In the genomic region with DNA sequence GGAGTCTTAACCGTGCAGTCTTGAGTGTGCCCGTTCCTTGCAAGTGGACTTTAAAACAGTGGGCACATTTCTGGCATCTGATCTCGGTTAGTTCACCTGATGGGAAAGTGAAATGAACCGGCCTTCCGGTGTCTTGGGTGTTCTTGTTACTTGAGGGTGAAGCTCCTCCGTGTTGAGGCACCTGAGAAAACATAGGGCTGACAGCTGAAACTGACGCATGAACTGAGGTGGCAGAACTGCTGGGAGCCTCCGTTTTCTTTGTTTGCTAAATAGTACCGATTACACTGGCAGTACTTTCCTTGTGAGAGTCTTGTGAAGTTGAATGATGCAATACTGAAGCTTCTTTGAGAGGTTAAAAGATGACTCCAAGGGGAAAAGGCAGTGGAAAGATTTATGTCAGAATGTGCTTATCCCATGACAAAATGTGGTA, we compare ENCODE assay signal across 23 cellular contexts.
DNase-seq lines count a peak whose midpoint lies in the region; ATAC-seq, FAIRE-seq and TF ChIP-seq lines count a peak whose summit lies in the region.
"Had no signal": no experiment of that assay in that cellular context is flagged by ENCODE, and none has a peak within 500 bp of the region (broad histone marks: within the 10 kb centered on the region; RNA-seq: fewer than 3 reads in every experiment).

No MANE protein-coding gene starts in this region.

- 86 to 88% methylated on average over 6 to 9 of the region's 9 CpGs for WGBS in endodermal cell (ENCODE audit: insufficient coverage in 1 of 2, insufficient read length in 1 of 2), 2 experiments

- H3K4me1 Mint-ChIP-seq in endodermal cell = peaks cover 29% of the 10 kb centered on the region
- peaks cover 11% of the 10 kb centered on the region for H3K4me1 Mint-ChIP-seq in activated naive CD8-positive, alpha-beta T cell treated with anti-CD3 and anti-CD28 coated beads, Interleukin-2, amount 50 U/mL, for 24 hours

- H3K9ac ChIP-seq in BLaER1 treated with 17β-estradiol and CSF1 and Interleukin-3, amounts not matched to agents 10 nM and 100 nM = no peak overlapping the region
- no peak overlapping the region for H3K9ac ChIP-seq in endodermal cell (ENCODE audit: extremely low read depth, low read length, poor library complexity, severe bottlenecking)

- H3K36me3 Mint-ChIP-seq in endodermal cell (ENCODE audit: low read depth) = no peaks in the 10 kb centered on the region
- H3K36me3 Mint-ChIP-seq in activated naive CD8-positive, alpha-beta T cell treated with anti-CD3 and anti-CD28 coated beads, Interleukin-2, amount 50 U/mL, for 24 hours (ENCODE audit: low read depth) = no peaks in the 10 kb centered on the region
- H3K36me3 Mint-ChIP-seq: CD14-positive monocyte, IgD-negative memory B cell, natural killer cell had no signal

- H3K4me3 ChIP-seq in BLaER1 treated with 17β-estradiol and CSF1 and Interleukin-3, amounts not matched to agents 10 nM and 100 nM = no peak overlapping the region
- no peak overlapping the region for H3K4me3 ChIP-seq in endodermal cell (ENCODE audit: low read length)
- H3K4me3 ChIP-seq: GM12878, heart right ventricle, Peyer's patch had no signal

- peaks cover 0 to 9% (median 0%) of the 10 kb centered on the region in 11 experiments; a peak in 2 of 22 replicates for H3K9me3 ChIP-seq in BLaER1 treated with 17β-estradiol and CSF1 and Interleukin-3, amounts not matched to agents 10 nM and 100 nM (replicated peaks in 1 of 11)
- no peaks in the 10 kb centered on the region for H3K9me3 ChIP-seq in endodermal cell (ENCODE audit: control insufficient read depth, low read length)
- H3K9me3 ChIP-seq: heart right ventricle, Peyer's patch had no signal

- no peaks in the 10 kb centered on the region for H4K20me1 ChIP-seq in BLaER1 treated with 17β-estradiol and CSF1 and Interleukin-3, amounts not matched to agents 10 nM and 100 nM

- peaks cover 43% of the 10 kb centered on the region for H3K27me3 Mint-ChIP-seq in endodermal cell (ENCODE audit: insufficient read depth)
- H3K27me3 Mint-ChIP-seq in activated naive CD8-positive, alpha-beta T cell treated with anti-CD3 and anti-CD28 coated beads, Interleukin-2, amount 50 U/mL, for 24 hours = peaks cover 5% of the 10 kb centered on the region
- H3K27me3 Mint-ChIP-seq: activated CD4-positive, alpha-beta T cell treated with anti-CD3 and anti-CD28 coated beads, Interleukin-2, amount 10 ng/mL, durations not matched to agents 7 days and 5 days had no signal

- H3K4me3 Mint-ChIP-seq in endodermal cell = no peak overlapping the region
- H3K4me3 Mint-ChIP-seq in activated naive CD8-positive, alpha-beta T cell treated with anti-CD3 and anti-CD28 coated beads, Interleukin-2, amount 50 U/mL, for 24 hours = no peak overlapping the region
- H3K4me3 Mint-ChIP-seq: activated CD4-positive, alpha-beta T cell treated with anti-CD3 and anti-CD28 coated beads, Interleukin-2, amount 10 ng/mL, durations not matched to agents 7 days and 5 days; CD14-positive monocyte; IgD-negative memory B cell; natural killer cell had no signal

- FAIRE-seq in urothelium cell line (lab: Jason Lieb, UNC) = no peak
- FAIRE-seq: GM12878 had no signal

- no peak overlapping the region for H3K27ac ChIP-seq in BLaER1 treated with 17β-estradiol and CSF1 and Interleukin-3, amounts not matched to agents 10 nM and 100 nM
- no peak overlapping the region for H3K27ac ChIP-seq in endodermal cell (ENCODE audit: low read depth, low read length)
- H3K27ac ChIP-seq: brain microvascular endothelial cell, heart right ventricle, Peyer's patch had no signal

- peaks cover 5 to 28% (median 16%) of the 10 kb centered on the region in 10 experiments; a peak in 16 of 20 replicates for H3K4me1 ChIP-seq in BLaER1 treated with 17β-estradiol and CSF1 and Interleukin-3, amounts not matched to agents 10 nM and 100 nM
- H3K4me1 ChIP-seq in endodermal cell (ENCODE audit: control insufficient read depth, insufficient read depth, low read length) = peaks cover 13% of the 10 kb centered on the region
- H3K4me1 ChIP-seq: Peyer's patch had no signal

- no peak for TF ChIP-seq EP300 in Ishikawa (IDR thresholded peaks at IDR 0.05; ENCODE audit: borderline replicate concordance)

- ATAC-seq in activated naive CD8-positive, alpha-beta T cell treated with anti-CD3 and anti-CD28 coated beads, Interleukin-2, amount 50 U/mL, for 24 hours = no peak
- ATAC-seq: GM12878, heart right ventricle, left colon, natural killer cell had no signal

- H3K27ac Mint-ChIP-seq in endodermal cell = no peak overlapping the region
- no peak overlapping the region for H3K27ac Mint-ChIP-seq in activated naive CD8-positive, alpha-beta T cell treated with anti-CD3 and anti-CD28 coated beads, Interleukin-2, amount 50 U/mL, for 24 hours
- H3K27ac Mint-ChIP-seq: activated CD4-positive, alpha-beta T cell treated with anti-CD3 and anti-CD28 coated beads, Interleukin-2, amount 10 ng/mL, durations not matched to agents 7 days and 5 days; natural killer cell had no signal

- TF ChIP-seq RAD21 in Ishikawa (IDR thresholded peaks at IDR 0.05; ENCODE audit: low read depth) = no peak

- peak overlapping the region in 6 of 11 experiments; percentile 7 to 29 (median 16); a peak in 5 of 22 replicates for H3K4me2 ChIP-seq in BLaER1 treated with 17β-estradiol and CSF1 and Interleukin-3, amounts not matched to agents 10 nM and 100 nM

- peaks cover 4% of the 10 kb centered on the region for H3K9me3 Mint-ChIP-seq in endodermal cell
- no peaks in the 10 kb centered on the region for H3K9me3 Mint-ChIP-seq in activated naive CD8-positive, alpha-beta T cell treated with anti-CD3 and anti-CD28 coated beads, Interleukin-2, amount 50 U/mL, for 24 hours
- H3K9me3 Mint-ChIP-seq: IgD-negative memory B cell, natural killer cell had no signal

- H3K27me3 ChIP-seq in BLaER1 treated with 17β-estradiol and CSF1 and Interleukin-3, amounts not matched to agents 10 nM and 100 nM = no peaks in the 10 kb centered on the region
- H3K27me3 ChIP-seq in endodermal cell (ENCODE audit: control insufficient read depth, insufficient read depth, low read length, poor library complexity, severe bottlenecking) = peaks cover 13% of the 10 kb centered on the region
- H3K27me3 ChIP-seq: brain microvascular endothelial cell, Peyer's patch had no signal

- TF ChIP-seq CTCF in endodermal cell (conservative IDR thresholded peaks at IDR 0.05) = no peak

- H3K36me3 ChIP-seq in BLaER1 treated with 17β-estradiol and CSF1 and Interleukin-3, amounts not matched to agents 10 nM and 100 nM = no peaks in the 10 kb centered on the region
- no peaks in the 10 kb centered on the region for H3K36me3 ChIP-seq in endodermal cell (ENCODE audit: control insufficient read depth, insufficient read depth, low read length)
- H3K36me3 ChIP-seq: brain microvascular endothelial cell, heart right ventricle, Peyer's patch had no signal

- DNase-seq in endodermal cell = peak; percentile 51
- DNase-seq in mesenteric fat pad (ENCODE audit: low spot score) = peak; percentile 1
- no peak for DNase-seq in urothelium cell line (ENCODE audit: low spot score)
- no peak for DNase-seq in activated naive CD8-positive, alpha-beta T cell treated with anti-CD3 and anti-CD28 coated beads, Interleukin-2, amount 50 U/mL, for 24 hours
- no peak for DNase-seq in activated CD4-positive, CD25-positive, alpha-beta regulatory T cell treated with anti-CD3 and anti-CD28 coated beads, Interleukin-2, amount 50 U/mL, for 72 hours
- no peak for DNase-seq in NCI-H128 (lab: John Stamatoyannopoulos, UW; ENCODE audit: unreplicated experiment)
- DNase-seq: activated CD4-positive, alpha-beta T cell treated with anti-CD3 and anti-CD28 coated beads, Interleukin-2, amount 10 ng/mL, durations not matched to agents 7 days and 5 days; activated gamma-delta T cell treated with Interleukin-2 at 50 U/mL for 16 hours; brain microvascular endothelial cell; effector CD8-positive, alpha-beta T cell; heart right ventricle; left colon; natural killer cell; NCI-H146; NCI-H510A treated with DMSO at 0.1 percent for 48 hours; stimulated activated naive CD4-positive, alpha-beta T cell treated with Interleukin-2 at 50 U/mL for 16 hours; T-helper 2 cell had no signal

TF ChIP-seq in Ishikawa, 13 proteins besides CTCF, POLR2A, EP300 and RAD21:
- 0 out of 2 replicates have a peak, but pooled peaks have one; percentile 23 for TF ChIP-seq CEBPB (IDR thresholded peaks at IDR 0.05)
- TF ChIP-seq NFIC (IDR thresholded peaks at IDR 0.05) = no peak
TF ChIP-seq in Ishikawa: peak in this region for 1.

Comparison
In these comparisons a context has a peak if more than half of its experiments do, and no peak if none do; other contexts are left out.
1. DNase-seq: peak in endodermal cell (single experiment) and mesenteric fat pad (single experiment); none in urothelium cell line (single experiment), activated naive CD8-positive, alpha-beta T cell treated with anti-CD3 and anti-CD28 coated beads, Interleukin-2, amount 50 U/mL, for 24 hours (single experiment), activated CD4-positive, CD25-positive, alpha-beta regulatory T cell treated with anti-CD3 and anti-CD28 coated beads, Interleukin-2, amount 50 U/mL, for 72 hours (single experiment) and NCI-H128 (single experiment).